Comparison of ENCODE assay signal across 10 cellular contexts in genomic region chr2:109609352-109610024, GRCh38. TPM values are rescaled to one million over a fixed set of nuclear protein-coding genes. Genes with fewer than 3 reads are reported as not detected.
DNase-seq lines count a peak whose midpoint lies in the region; FAIRE-seq and TF ChIP-seq lines count a peak whose summit lies in the region.
"Had no signal": no experiment of that assay in that cellular context is flagged by ENCODE, and none has a peak within 500 bp of the region (broad histone marks: within the 10 kb centered on the region; RNA-seq: fewer than 3 reads in every experiment).

No MANE protein-coding gene starts in this region.

- intact Hi-C loops in prostate gland (cut with DNase I) = loop anchor here (5.0 to 10.0 kb wide), 2 partner anchors 67 to 115 kb away; no protein-coding TSS in a partner anchor

- TF ChIP-seq POLR2A in prostate gland (IDR thresholded peaks at IDR 0.05) = no peak

- 70% methylated on average over 8 of the region's 8 CpGs for WGBS in prostate gland

- H3K4me3 ChIP-seq in epithelial cell of esophagus (ENCODE audit: low read length) (no peak overlapping the region), rectal smooth muscle tissue (ENCODE audit: low read length) (peak overlapping the region; percentile 19), prostate gland (no peak overlapping the region)

- H3K36me3 ChIP-seq in rectal smooth muscle tissue (ENCODE audit: control insufficient read depth, insufficient read depth, low read length) (no peaks in the 10 kb centered on the region), prostate gland (no peaks in the 10 kb centered on the region)

- H3K27ac ChIP-seq in rectal smooth muscle tissue (ENCODE audit: low read depth, low read length) (peak overlapping the region; percentile 58), prostate gland (no peak overlapping the region)

- no peaks in the 10 kb centered on the region for H3K27me3 ChIP-seq in rectal smooth muscle tissue (ENCODE audit: control insufficient read depth, insufficient read depth, low read length)
- H3K27me3 ChIP-seq in prostate gland (replicated peaks; ENCODE audit: insufficient read depth) = no peaks in the 10 kb centered on the region

- H3K9me3 ChIP-seq in prostate gland = no peaks in the 10 kb centered on the region

- H3K4me1 ChIP-seq in rectal smooth muscle tissue (ENCODE audit: control insufficient read depth, insufficient read depth, low read length) (peaks cover 36% of the 10 kb centered on the region), prostate gland (replicated peaks) (no peaks in the 10 kb centered on the region)

- DNase-seq in EL (peak; percentile 77), NCI-H226 (peak; percentile 59), epithelial cell of esophagus (ENCODE audit: low read depth) (peak; percentile 65), OCI-M2 (lab: John Stamatoyannopoulos, UW; ENCODE audit: unreplicated experiment) (no peak), HTR-8/SVneo (ENCODE audit: insufficient read length, low spot score) (no peak), prostate gland (ENCODE audit: low spot score) (no peak)
- DNase-seq in central memory CD4-positive, alpha-beta T cell = no peak
- DNase-seq: activated effector memory CD4-positive, alpha-beta T cell treated with anti-CD3 and anti-CD28 coated beads, Interleukin-2, amount 50 U/mL, for 16 hours; stimulated activated CD4-positive, alpha-beta T cell treated with anti-CD3 and anti-CD28 coated beads, Interleukin-4, amount 100 ng/mL, for 1 hour had no signal

- no peak for FAIRE-seq in HTR-8/SVneo (lab: Jason Lieb, UNC)

- no peak for TF ChIP-seq CTCF in epithelial cell of esophagus (IDR thresholded peaks at IDR 0.05; ENCODE audit: insufficient read depth, low read depth, low read length, missing control alignments)
- no peak for TF ChIP-seq CTCF in prostate gland (IDR thresholded peaks at IDR 0.05)

- H3K9ac ChIP-seq in rectal smooth muscle tissue (ENCODE audit: low read length) = no peak overlapping the region

RNA-seq across cellular contexts. Expression of gene SEPTIN10, which starts 4.3 kb away (rescaled TPM):
- 10 to 100 TPM; 66.3 to 94.9 TPM for total RNA-seq in prostate gland

RNA-seq across cellular contexts. Expression of gene SOWAHC, which starts 4.7 kb away (rescaled TPM):
- total RNA-seq in prostate gland = 10 to 100 TPM; 20.7 to 24.9 TPM

Comparison
In these comparisons a context has a peak if more than half of its experiments do, and no peak if none do; other contexts are left out.
1. DNase-seq: peak in EL (single experiment), NCI-H226 (single experiment) and epithelial cell of esophagus (single experiment); none in OCI-M2 (single experiment), HTR-8/SVneo (single experiment), prostate gland (single experiment) and central memory CD4-positive, alpha-beta T cell (single experiment).